ENCODE assay signal across 10 cellular contexts in genomic region chr11:33920838-33921613, GRCh38. TPM values are rescaled to one million over a fixed set of nuclear protein-coding genes. Genes with fewer than 3 reads are reported as not detected.
A peak's percentile ranks its signal among the peaks of the same experiment; 100 is the strongest.
DNase-seq lines count a peak whose midpoint lies in the region; ATAC-seq, FAIRE-seq and TF ChIP-seq lines count a peak whose summit lies in the region.
"Had no signal": no experiment of that assay in that cellular context is flagged by ENCODE, and none has a peak within 500 bp of the region (broad histone marks: within the 10 kb centered on the region; RNA-seq: fewer than 3 reads in every experiment).

No MANE protein-coding gene starts in this region.

- no peaks in the 10 kb centered on the region for H3K9me3 ChIP-seq in HepG2 (ENCODE audit: low read length)

- CTCF ChIA-PET in HepG2 (lab: Yijun Ruan, JAX; ENCODE audit: low intra/inter-chr PET ratio, low total read pairs), result no interaction called here

- H3K4me2 ChIP-seq in HepG2 (ENCODE audit: low read depth, low read length), result no peak overlapping the region

- H3K27ac ChIP-seq in HepG2 (ENCODE audit: extremely low read length, insufficient read depth, low read length), result no peak overlapping the region

- no peak for TF ChIP-seq RAD21 in HepG2 (CRISPR knock-in tag; IDR thresholded peaks at IDR 0.05)

- 30% methylated on average over 8 of the region's 8 CpGs for WGBS in HepG2 (ENCODE audit: low lambda C conversion rate)

- H4K20me1 ChIP-seq in HepG2 (ENCODE audit: insufficient read depth, low read length), result no peaks in the 10 kb centered on the region

- no TSS peak for BruUV-seq in HepG2 (replicated peaks; lab: Mats Ljungman, UMichigan)

- H3K27me3 ChIP-seq in HepG2 (ENCODE audit: control insufficient read depth in 1 of 2, insufficient read depth in 2 of 2, low read length in 2 of 2), result 0 out of 5 replicates have a peak, but pooled peaks cover 0 to 5% of the 10 kb centered on the region in 2 experiments

- DNase-seq in stimulated activated CD4-positive, alpha-beta T cell treated with anti-CD3 and anti-CD28 coated beads, Interleukin-1b, Interleukin-23, amount 100 ng/mL, for 48 hours, result peak; percentile 6
- no peak for DNase-seq in stimulated activated CD4-positive, alpha-beta T cell treated with anti-CD3 and anti-CD28 coated beads, Interleukin-4, amount 100 ng/mL, for 4 hours
- DNase-seq in NOMO-1 treated with dmso at 0.1 percent for 144 hours (lab: John Stamatoyannopoulos, UW; ENCODE audit: unreplicated experiment) (peak; percentile 53), NCI-H1092 (lab: John Stamatoyannopoulos, UW) (no peak), HepG2 (ENCODE audit: low spot score) (no peak), NCI-H748 treated with DMSO at 0.1 percent for 48 hours (lab: John Stamatoyannopoulos, UW) (no peak), HUDEP-2 (lab: John Stamatoyannopoulos, UW; ENCODE audit: unreplicated experiment in 76 of 76) (no peak)
- DNase-seq: CD4-positive, CD25-positive, alpha-beta regulatory T cell; T-cell had no signal

- no peak overlapping the region for H3K4me3 ChIP-seq in HepG2 (replicated peaks in 1 of 3; ENCODE audit: insufficient read depth in 1 of 3, low read depth in 2 of 3, low read length in 3 of 3)

- POLR2A ChIA-PET in HepG2 (lab: Yijun Ruan, JAX), result no interaction called here

- H3K36me3 ChIP-seq in HepG2 (replicated peaks in 1 of 2; ENCODE audit: control insufficient read depth in 1 of 2, insufficient read depth in 2 of 2, low read length in 2 of 2), result no peaks in the 10 kb centered on the region

- in situ Hi-C loops in HepG2 (cut with HindIII; ENCODE audit: extremely low pct_ligation_motif_present, low pct_unique_long_range_greater_than_20kb), result no loop called here

- intact Hi-C loops in HepG2 (cut with micrococcal nuclease; ENCODE audit: unreplicated experiment), result no loop called here

- H3K79me2 ChIP-seq in HepG2 (ENCODE audit: insufficient read depth, low read length), result no peaks in the 10 kb centered on the region

- TF ChIP-seq POLR2A in HepG2 (IDR thresholded peaks at IDR 0.05; ENCODE audit: insufficient read depth in 1 of 2, low read depth in 2 of 2, low read length in 2 of 2), result no peak

- TF ChIP-seq EP300 in HepG2 (IDR thresholded peaks at IDR 0.05; ENCODE audit: low read depth in 2 of 2, low read length in 2 of 2) (no peak), HepG2 (CRISPR knock-in tag; IDR thresholded peaks at IDR 0.05; ENCODE audit: borderline replicate concordance) (no peak)

- H3K4me1 ChIP-seq in HepG2 (ENCODE audit: insufficient read depth, low read length), result no peaks in the 10 kb centered on the region

- H2AFZ ChIP-seq in HepG2 (ENCODE audit: low read length), result no peak overlapping the region

- no peak for TF ChIP-seq CTCF in HepG2 (CRISPR knock-in tag; IDR thresholded peaks at IDR 0.05)

- FAIRE-seq in HepG2 (lab: Jason Lieb, UNC), result no peak

- ATAC-seq in HG02884 (IDR thresholded peaks at IDR 0.05; ENCODE audit: unreplicated experiment) (peak; percentile 97), HepG2 (no peak)
- ATAC-seq: T-cell had no signal

- no peak overlapping the region for H3K9ac ChIP-seq in HepG2 (ENCODE audit: insufficient read depth, low read depth, low read length)

TF ChIP-seq in HepG2, 621 proteins besides CTCF, POLR2A, EP300 and RAD21:
- TF ChIP-seq THAP8 (CRISPR knock-in tag; IDR thresholded peaks at IDR 0.05; ENCODE audit: borderline replicate concordance), result no peak
- no peak for TF ChIP-seq IKZF1 (IDR thresholded peaks at IDR 0.05)
- TF ChIP-seq YY1 (IDR thresholded peaks at IDR 0.05; ENCODE audit: insufficient read depth, insufficient replicate concordance, low read depth, low read length), result no peak
- TF ChIP-seq KLF16 (CRISPR knock-in tag; IDR thresholded peaks at IDR 0.05), result no peak
- TF ChIP-seq ATF6 (CRISPR knock-in tag; conservative IDR thresholded peaks at IDR 0.05), result no peak
- TF ChIP-seq MBNL3 (CRISPR knock-in tag; conservative IDR thresholded peaks at IDR 0.05), result no peak
- TF ChIP-seq ZNF780A (CRISPR knock-in tag; IDR thresholded peaks at IDR 0.05), result no peak
- no peak for TF ChIP-seq FOSL2 (CRISPR knock-in tag; IDR thresholded peaks at IDR 0.05)
- no peak for TF ChIP-seq KLF13 (CRISPR knock-in tag; IDR thresholded peaks at IDR 0.05)
- no peak for TF ChIP-seq SKI (IDR thresholded peaks at IDR 0.05; ENCODE audit: partially characterized antibody)
- no peak for TF ChIP-seq SETDB1 (CRISPR knock-in tag; IDR thresholded peaks at IDR 0.05; ENCODE audit: borderline replicate concordance)
- TF ChIP-seq EED (CRISPR knock-in tag; IDR thresholded peaks at IDR 0.05), result no peak
- TF ChIP-seq MATR3 (CRISPR knock-in tag; IDR thresholded peaks at IDR 0.05), result no peak
- no peak for TF ChIP-seq CREB1 (IDR thresholded peaks at IDR 0.05)
- TF ChIP-seq CREB1 (CRISPR knock-in tag; IDR thresholded peaks at IDR 0.05), result no peak
- TF ChIP-seq ETS1 (CRISPR knock-in tag; IDR thresholded peaks at IDR 0.05), result no peak
- no peak for TF ChIP-seq ZFX (CRISPR knock-in tag; IDR thresholded peaks at IDR 0.05; ENCODE audit: low read depth)
- no peak for TF ChIP-seq GTF3A (CRISPR knock-in tag; conservative IDR thresholded peaks at IDR 0.05)
- TF ChIP-seq LCORL (IDR thresholded peaks at IDR 0.05), result no peak
- TF ChIP-seq LCORL (CRISPR knock-in tag; IDR thresholded peaks at IDR 0.05), result no peak
- no peak for TF ChIP-seq HES4 (CRISPR knock-in tag; IDR thresholded peaks at IDR 0.05; ENCODE audit: borderline replicate concordance)
TF ChIP-seq in HepG2: peak in this region for 0.

RNA-seq across cellular contexts. Expression of gene LMO2, which starts 29.1 kb away (rescaled TPM):
- total RNA-seq in HepG2 (2016; rRNA removed; fragmentation: Illumina TruSeq; extraction: Trizol), result not detected in 2 replicates
- total RNA-seq in HepG2 (2016; cell fraction: cytosol; rRNA removed; fragmentation: Illumina TruSeq; extraction: Trizol; ENCODE audit: low read depth), result not detected in 2 replicates
- total RNA-seq in HepG2 (2016; cell fraction: insoluble cytoplasmic fraction; rRNA removed; fragmentation: Illumina TruSeq; extraction: Trizol), result not detected in 2 replicates
- not detected in 2 replicates for total RNA-seq in HepG2 (2016; cell fraction: membrane; rRNA removed; fragmentation: Illumina TruSeq; extraction: Trizol)
- not detected in 2 replicates for total RNA-seq in HepG2 (2016; cell fraction: nucleus; rRNA removed; fragmentation: Illumina TruSeq; extraction: Trizol)
- not detected in 2 replicates for polyA plus RNA-seq in HepG2 (2011; rRNA removed)
- polyA plus RNA-seq in HepG2 (2011; cell fraction: cytosol; rRNA removed), result not detected in 2 replicates
- not detected in 2 replicates for polyA plus RNA-seq in HepG2 (2011; cell fraction: nucleus; rRNA removed)
- polyA plus RNA-seq in HepG2 (2012), result not detected in 2 replicates
- not detected in 2 replicates for polyA plus RNA-seq in HepG2 (2016; cell fraction: cytosol; fragmentation: Illumina TruSeq; extraction: Trizol; ENCODE audit: low read depth)
- polyA plus RNA-seq in HepG2 (2016; cell fraction: insoluble cytoplasmic fraction; fragmentation: Illumina TruSeq; extraction: Trizol; ENCODE audit: low read depth), result not detected in 2 replicates
- polyA plus RNA-seq in HepG2 (2016; cell fraction: membrane; fragmentation: Illumina TruSeq; extraction: Trizol; ENCODE audit: low read depth), result not detected in 2 replicates
- not detected in 2 replicates for polyA plus RNA-seq in HepG2 (2016; cell fraction: nucleus; fragmentation: Illumina TruSeq; extraction: Trizol; ENCODE audit: insufficient read depth, low read depth)
- polyA minus RNA-seq in HepG2 (2011; rRNA and poly(A)+ RNA removed; ENCODE audit: low replicate concordance), result 0.28 and 0.30 TPM in 2 replicates
- not detected in 2 replicates for polyA minus RNA-seq in HepG2 (2011; cell fraction: cytosol; rRNA and poly(A)+ RNA removed)
- polyA minus RNA-seq in HepG2 (2011; cell fraction: nucleus; rRNA and poly(A)+ RNA removed), result not detected in 2 replicates

Comparison
In these comparisons a context has a peak if more than half of its experiments do, and no peak if none do; other contexts are left out.
1. DNase-seq: peak in stimulated activated CD4-positive, alpha-beta T cell treated with anti-CD3 and anti-CD28 coated beads, Interleukin-1b, Interleukin-23, amount 100 ng/mL, for 48 hours (single experiment) and NOMO-1 treated with dmso at 0.1 percent for 144 hours (single experiment); none in stimulated activated CD4-positive, alpha-beta T cell treated with anti-CD3 and anti-CD28 coated beads, Interleukin-4, amount 100 ng/mL, for 4 hours (0 of 2), NCI-H1092 (single experiment), HepG2 (single experiment), NCI-H748 treated with DMSO at 0.1 percent for 48 hours (single experiment) and HUDEP-2 (0 of 76).